In the genomic region with DNA sequence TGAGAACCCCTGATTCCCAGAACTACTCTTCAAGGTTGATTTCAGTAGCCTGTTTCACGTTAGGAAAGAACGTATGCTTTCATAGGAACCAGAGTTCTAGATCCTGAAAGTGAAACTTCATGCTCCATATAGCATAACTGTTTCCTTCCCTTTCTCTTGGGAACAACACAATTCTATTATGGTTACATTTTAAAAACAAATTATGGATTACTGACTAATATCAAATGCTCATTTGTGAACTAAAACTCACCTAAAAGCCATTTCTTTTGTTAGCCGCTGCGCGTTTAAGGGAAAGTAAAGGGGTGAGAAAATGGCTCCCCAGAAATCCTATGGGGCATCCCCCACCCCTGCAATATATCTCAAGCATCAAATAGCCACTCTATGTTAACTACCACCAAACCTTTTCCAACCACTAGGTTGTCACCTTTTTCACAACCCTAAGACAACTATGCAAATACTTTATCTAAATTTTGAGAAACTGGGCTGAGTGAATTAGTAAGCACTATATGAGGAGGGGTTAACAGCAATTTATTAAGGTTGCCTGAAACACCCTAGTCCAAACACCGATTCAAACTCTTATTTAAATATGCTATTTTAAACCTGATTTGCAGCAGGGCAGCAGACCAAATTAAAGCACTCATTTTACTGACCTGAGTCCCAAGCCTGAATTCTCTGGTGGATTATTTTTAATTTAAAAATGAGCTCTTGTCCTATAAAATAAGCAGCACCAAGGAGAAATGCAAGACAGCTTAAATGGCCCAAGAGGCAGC, we compare ENCODE assay signal across 9 cellular contexts. TPM values are rescaled to one million over a fixed set of nuclear protein-coding genes. Genes with fewer than 3 reads are reported as not detected.
DNase-seq lines count a peak whose midpoint lies in the region; ATAC-seq, FAIRE-seq and TF ChIP-seq lines count a peak whose summit lies in the region.
"Had no signal": no experiment of that assay in that cellular context is flagged by ENCODE, and none has a peak within 500 bp of the region (broad histone marks: within the 10 kb centered on the region; RNA-seq: fewer than 3 reads in every experiment).

No MANE protein-coding gene starts in this region.

- H3K27me3 ChIP-seq in keratinocyte (ENCODE audit: control insufficient read depth, extremely low read depth, insufficient read depth, low read length) = no peaks in the 10 kb centered on the region

- H3K9me3 ChIP-seq in A549 = no peaks in the 10 kb centered on the region
- no peaks in the 10 kb centered on the region for H3K9me3 ChIP-seq in keratinocyte (ENCODE audit: control insufficient read depth, low read depth, low read length)

- CTCF ChIA-PET in A549 (lab: Yijun Ruan, JAX) = interaction anchor here (2.1 to 7.2 kb wide), 4 partner anchors 11 to 39 kb away, joined by 10 to 69 read pairs (median 17); no protein-coding TSS in a partner anchor

- WGBS in A549 (ENCODE audit: missing lambda C conversion rate) = 84% methylated on average over 6 of the region's 6 CpGs

- H3K79me2 ChIP-seq in keratinocyte (ENCODE audit: control insufficient read depth, insufficient read depth, low read length) = peaks cover 67% of the 10 kb centered on the region

- dilution Hi-C loops in keratinocyte (cut with MboI; ENCODE audit: extremely low pct_ligation_motif_present, low sequenced_read_pairs) = no loop called here

- no peak for TF ChIP-seq EP300 in A549 (IDR thresholded peaks at IDR 0.05)

- no peak overlapping the region for H2AFZ ChIP-seq in keratinocyte (ENCODE audit: control insufficient read depth, low read length)

- H3K9me1 ChIP-seq in keratinocyte (ENCODE audit: control insufficient read depth, extremely low read depth, insufficient read depth, low read length) = peaks cover 3% of the 10 kb centered on the region

- ATAC-seq in A549 (no peak), GM18909 (IDR thresholded peaks at IDR 0.05; ENCODE audit: poor library complexity, unreplicated experiment) (peak; percentile 32), HG03460 (IDR thresholded peaks at IDR 0.05; ENCODE audit: unreplicated experiment) (peak; percentile 18)

- peak overlapping the region; percentile 96 for H3K4me3 ChIP-seq in A549
- peak overlapping the region; percentile 84 to 93 (median 85) for H3K4me3 ChIP-seq in keratinocyte (ENCODE audit: control insufficient read depth in 2 of 3, extremely low read depth in 1 of 3, insufficient read depth in 2 of 3, low read depth in 1 of 3, low read length in 3 of 3)

- H3K4me2 ChIP-seq in A549 (peak overlapping the region; percentile 76), keratinocyte (ENCODE audit: control insufficient read depth, extremely low read depth, insufficient read depth, low read depth, low read length) (peak overlapping the region; percentile 97)

- POLR2A ChIA-PET in A549 (lab: Yijun Ruan, JAX) = no interaction called here

- peaks cover 2% of the 10 kb centered on the region for H4K20me1 ChIP-seq in keratinocyte (ENCODE audit: control insufficient read depth, extremely low read depth, insufficient read depth, low read length)

- peaks cover 67% of the 10 kb centered on the region for H3K36me3 Mint-ChIP-seq in activated T-helper 2 cell treated with anti-CD3 and anti-CD28 coated beads, Interferon-gamma antibody, Interleukin-2, Interleukin-4, amounts not matched to agents 10 μg/mL and 5 μg/mL and 100 μg/mL, durations not matched to agents 14 hours and 24 hours and 36 hours (ENCODE audit: low read depth)

- peak overlapping the region; percentile 98 for H3K9ac ChIP-seq in keratinocyte (ENCODE audit: control insufficient read depth, extremely low read depth, insufficient read depth, low read length)

- FAIRE-seq in A549 (lab: Jason Lieb, UNC) (no peak), keratinocyte (lab: Jason Lieb, UNC) (no peak)
- FAIRE-seq: islet of Langerhans had no signal

- peaks cover 3 to 20% of the 10 kb centered on the region in 2 experiments for H3K36me3 ChIP-seq in keratinocyte (ENCODE audit: control insufficient read depth in 2 of 2, extremely low read depth in 1 of 2, insufficient read depth in 2 of 2, low read length in 2 of 2)

- peak overlapping the region; percentile 99 for H3K27ac Mint-ChIP-seq in activated T-helper 2 cell treated with anti-CD3 and anti-CD28 coated beads, Interferon-gamma antibody, Interleukin-2, Interleukin-4, amounts not matched to agents 10 μg/mL and 5 μg/mL and 100 μg/mL, durations not matched to agents 14 hours and 24 hours and 36 hours

- DNase-seq in A549 (ENCODE audit: low read depth in 1 of 2, low spot score in 1 of 2) (no peak), keratinocyte (ENCODE audit: low read depth, low spot score) (no peak), superior temporal gyrus (ENCODE audit: extremely low spot score) (peak; percentile 33), iPS-NIHi11 (ENCODE audit: low spot score) (no peak), NCI-H345 treated with DMSO at 0.1 percent for 48 hours (lab: John Stamatoyannopoulos, UW; ENCODE audit: unreplicated experiment) (no peak)
- no peak for DNase-seq in activated T-helper 2 cell treated with anti-CD3 and anti-CD28 coated beads, Interferon-gamma antibody, Interleukin-2, Interleukin-4, amounts not matched to agents 10 μg/mL and 5 μg/mL and 100 μg/mL, durations not matched to agents 14 hours and 24 hours and 36 hours (ENCODE audit: low spot score)

- TF ChIP-seq CTCF in A549 (IDR thresholded peaks at IDR 0.05) (no peak), keratinocyte (optimal IDR thresholded peaks at IDR 0.05 in 1 of 3, IDR thresholded peaks at IDR 0.05 in 1 of 3, conservative IDR thresholded peaks at IDR 0.05 in 1 of 3; ENCODE audit: extremely low read depth in 1 of 3, insufficient read depth in 2 of 3, low read length in 3 of 3) (no peak)

- no peak for TF ChIP-seq RAD21 in A549 (conservative IDR thresholded peaks at IDR 0.05 in 1 of 2, IDR thresholded peaks at IDR 0.05 in 1 of 2)

- TF ChIP-seq POLR2A in A549 (IDR thresholded peaks at IDR 0.05; ENCODE audit: low read length) = no peak

- H3K27me3 Mint-ChIP-seq in activated T-helper 2 cell treated with anti-CD3 and anti-CD28 coated beads, Interferon-gamma antibody, Interleukin-2, Interleukin-4, amounts not matched to agents 10 μg/mL and 5 μg/mL and 100 μg/mL, durations not matched to agents 14 hours and 24 hours and 36 hours (ENCODE audit: low read depth) = no peaks in the 10 kb centered on the region

- H3K4me1 ChIP-seq in A549 (peaks cover 24% of the 10 kb centered on the region), keratinocyte (ENCODE audit: control insufficient read depth, extremely low read depth, insufficient read depth, low read length) (peaks cover 35% of the 10 kb centered on the region)

- peaks cover 52% of the 10 kb centered on the region for H3K4me1 Mint-ChIP-seq in activated T-helper 2 cell treated with anti-CD3 and anti-CD28 coated beads, Interferon-gamma antibody, Interleukin-2, Interleukin-4, amounts not matched to agents 10 μg/mL and 5 μg/mL and 100 μg/mL, durations not matched to agents 14 hours and 24 hours and 36 hours (ENCODE audit: low read depth)

- intact Hi-C loops in activated T-helper 2 cell treated with anti-CD3 and anti-CD28 coated beads, Interferon-gamma antibody, Interleukin-2, Interleukin-4, amounts not matched to agents 10 μg/mL and 5 μg/mL and 100 μg/mL, durations not matched to agents 14 hours and 24 hours and 36 hours (cut with micrococcal nuclease) = loop anchor here (1.0 to 10.0 kb wide), 11 partner anchors 9 to 1507 kb away; partner anchors contain the start of genes ERICH6, GPR171, MBNL1 and SELENOT

- H3K27ac ChIP-seq in A549 = no peak overlapping the region
- H3K27ac ChIP-seq in keratinocyte (ENCODE audit: control insufficient read depth, insufficient read depth, low read length) = peak overlapping the region; percentile 90

- H3K4me3 Mint-ChIP-seq in activated T-helper 2 cell treated with anti-CD3 and anti-CD28 coated beads, Interferon-gamma antibody, Interleukin-2, Interleukin-4, amounts not matched to agents 10 μg/mL and 5 μg/mL and 100 μg/mL, durations not matched to agents 14 hours and 24 hours and 36 hours (ENCODE audit: low read depth) = peak overlapping the region; percentile 98

- no peaks in the 10 kb centered on the region for H3K9me3 Mint-ChIP-seq in activated T-helper 2 cell treated with anti-CD3 and anti-CD28 coated beads, Interferon-gamma antibody, Interleukin-2, Interleukin-4, amounts not matched to agents 10 μg/mL and 5 μg/mL and 100 μg/mL, durations not matched to agents 14 hours and 24 hours and 36 hours

RNA-seq across cellular contexts. Expression of gene SIAH2, which starts 2.4 kb away (rescaled TPM):
- polyA plus RNA-seq in A549 (2011; rRNA removed) (24.8 and 28.6 TPM in 2 replicates), A549 (2017; fragmentation: RNase III; extraction: RNeasy Plus Mini Kit Qiagen cat#74134 plus additional on column Dnase treatment) (10.7 to 11.4 TPM (median 11.2 TPM) in 3 replicates), keratinocyte (32.5 to 65.7 TPM (median 44.8 TPM) in 3 replicates)
- 44.4 and 54.3 TPM in 2 replicates for polyA plus RNA-seq in A549 (2012; cell fraction: cytosol; rRNA removed)
- 20.5 and 52.2 TPM in 2 replicates for polyA plus RNA-seq in A549 (2012; cell fraction: nucleus; rRNA removed)
- 48.4 and 56.9 TPM in 2 replicates for polyA minus RNA-seq in A549 (2011; rRNA and poly(A)+ RNA removed)
- 108 and 116 TPM in 2 replicates for total RNA-seq in activated T-helper 2 cell treated with anti-CD3 and anti-CD28 coated beads, Interferon-gamma antibody, Interleukin-2, Interleukin-4, amounts not matched to agents 10 μg/mL and 5 μg/mL and 100 μg/mL, durations not matched to agents 14 hours and 24 hours and 36 hours
- polyA plus RNA-seq in keratinocyte (2011; ENCODE audit: low read depth) = 12.0 TPM
- polyA plus RNA-seq in keratinocyte (2011; cell fraction: cytosol; rRNA removed) = 51.5 and 97.0 TPM in 2 replicates
- 42.4 and 77.3 TPM in 2 replicates for polyA plus RNA-seq in keratinocyte (2011; cell fraction: nucleus; rRNA removed)
- 24.0 and 37.9 TPM in 2 replicates for polyA plus RNA-seq in keratinocyte (2012; ENCODE audit: low replicate concordance)
- 80.2 to 214 TPM (median 148 TPM) in 3 replicates for polyA minus RNA-seq in keratinocyte
- 47.4 TPM for polyA minus RNA-seq in keratinocyte (2011; cell fraction: cytosol; rRNA and poly(A)+ RNA removed)
- 24.1 and 25.4 TPM in 2 replicates for polyA minus RNA-seq in keratinocyte (2011; cell fraction: nucleus; rRNA and poly(A)+ RNA removed)

RNA-seq across cellular contexts. Expression of gene ERICH6, which starts 56.9 kb away (rescaled TPM):
- 0.06 and 0.07 TPM in 2 replicates for polyA plus RNA-seq in A549 (2011; rRNA removed)
- polyA plus RNA-seq in A549 (2012; cell fraction: cytosol; rRNA removed) = 0.05 TPM in 2 replicates
- polyA plus RNA-seq in A549 (2012; cell fraction: nucleus; rRNA removed) = 0.04 and 0.11 TPM in 2 replicates
- 0.12 to 0.18 TPM in 2 of 3 replicates, not detected in the other for polyA plus RNA-seq in A549 (2017; fragmentation: RNase III; extraction: RNeasy Plus Mini Kit Qiagen cat#74134 plus additional on column Dnase treatment)
- polyA minus RNA-seq in A549 (2011; rRNA and poly(A)+ RNA removed) = 0.19 TPM in 1 of 2 replicates, not detected in the other
- total RNA-seq in activated T-helper 2 cell treated with anti-CD3 and anti-CD28 coated beads, Interferon-gamma antibody, Interleukin-2, Interleukin-4, amounts not matched to agents 10 μg/mL and 5 μg/mL and 100 μg/mL, durations not matched to agents 14 hours and 24 hours and 36 hours = 0.21 and 0.39 TPM in 2 replicates
- 0.03 TPM in 2 of 3 replicates, not detected in the other for polyA plus RNA-seq in keratinocyte
- not detected for polyA plus RNA-seq in keratinocyte (2011; ENCODE audit: low read depth)
- not detected in 2 replicates for polyA plus RNA-seq in keratinocyte (2011; cell fraction: cytosol; rRNA removed)
- polyA plus RNA-seq in keratinocyte (2011; cell fraction: nucleus; rRNA removed) = 0.06 TPM in 1 of 2 replicates, not detected in the other
- polyA plus RNA-seq in keratinocyte (2012; ENCODE audit: low replicate concordance) = not detected in 2 replicates
- not detected in 3 replicates for polyA minus RNA-seq in keratinocyte
- not detected for polyA minus RNA-seq in keratinocyte (2011; cell fraction: cytosol; rRNA and poly(A)+ RNA removed)
- polyA minus RNA-seq in keratinocyte (2011; cell fraction: nucleus; rRNA and poly(A)+ RNA removed) = not detected in 2 replicates

Comparison
In these comparisons a context has a peak if more than half of its experiments do, and no peak if none do; other contexts are left out.
1. ATAC-seq: peak in GM18909 (single experiment) and HG03460 (single experiment); none in A549 (0 of 2).